ENCODE assay signal across 15 cellular contexts in genomic region chr1:232574867-232575523, GRCh38. TPM values are rescaled to one million over a fixed set of nuclear protein-coding genes. Genes with fewer than 3 reads are reported as not detected.
DNase-seq lines count a peak whose midpoint lies in the region; ATAC-seq, FAIRE-seq and TF ChIP-seq lines count a peak whose summit lies in the region.
"Had no signal": no experiment of that assay in that cellular context is flagged by ENCODE, and none has a peak within 500 bp of the region (broad histone marks: within the 10 kb centered on the region; RNA-seq: fewer than 3 reads in every experiment).

No MANE protein-coding gene starts in this region.

- H3K4me1 ChIP-seq in DND-41 (ENCODE audit: insufficient read depth, low read length) (peaks cover 54% of the 10 kb centered on the region), neural progenitor cell (peaks cover 49% of the 10 kb centered on the region), adrenal gland (replicated peaks in 1 of 2) (peaks cover 10 to 35% of the 10 kb centered on the region in 2 donors), spleen (peaks cover 6 to 59% (median 29%) of the 10 kb centered on the region in 6 donors)

- no peak for ATAC-seq in DND-41 (ENCODE audit: insufficient read depth, low read depth)
- ATAC-seq: HCT116 had no signal

- H3K27ac Mint-ChIP-seq in neural progenitor cell = peak overlapping the region; percentile 38

- TF ChIP-seq POLR2A in adrenal gland (IDR thresholded peaks at IDR 0.05) = no peak
- TF ChIP-seq POLR2A in H54 (IDR thresholded peaks at IDR 0.05; ENCODE audit: low read depth, low read length) = no peak
- no peak for TF ChIP-seq POLR2A in spleen (IDR thresholded peaks at IDR 0.05)

- H2AFZ ChIP-seq in DND-41 (ENCODE audit: low read depth, low read length) = no peak overlapping the region
- no peak overlapping the region for H2AFZ ChIP-seq in neural progenitor cell (replicated peaks)

- H3K27me3 ChIP-seq in DND-41 (ENCODE audit: insufficient read depth, low read length, poor library complexity) = no peaks in the 10 kb centered on the region
- H3K27me3 ChIP-seq in neural progenitor cell = no peaks in the 10 kb centered on the region
- no peaks in the 10 kb centered on the region for H3K27me3 ChIP-seq in adrenal gland
- no peaks in the 10 kb centered on the region for H3K27me3 ChIP-seq in spleen (replicated peaks in 1 of 7)

- TF ChIP-seq CTCF in DND-41 (IDR thresholded peaks at IDR 0.05; ENCODE audit: borderline replicate concordance, extremely low read depth, low read length, poor library complexity, severe bottlenecking) = no peak
- no peak for TF ChIP-seq CTCF in neural progenitor cell (IDR thresholded peaks at IDR 0.05)
- TF ChIP-seq CTCF in adrenal gland (IDR thresholded peaks at IDR 0.05) = no peak
- no peak for TF ChIP-seq CTCF in spleen (IDR thresholded peaks at IDR 0.05 in 8 of 11, conservative IDR thresholded peaks at IDR 0.05 in 3 of 11)

- H3K27ac ChIP-seq in DND-41 (ENCODE audit: low read length) (peak overlapping the region; percentile 11; the same call in 1 of the 2 replicates), neural progenitor cell (no peak overlapping the region), adrenal gland (no peak overlapping the region), spleen (peak overlapping the region in 4 of 8 donors; percentile 22 to 57 (median 40))
- H3K27ac ChIP-seq: C4-2B had no signal

- H3K4me1 Mint-ChIP-seq in neural progenitor cell = peaks cover 56% of the 10 kb centered on the region

- no peak for FAIRE-seq in H54 (lab: Jason Lieb, UNC)

- H3K36me3 Mint-ChIP-seq in neural progenitor cell = peaks cover 42% of the 10 kb centered on the region

- 53 to 64% (median 55%) methylated on average over 11 of the region's 11 CpGs for WGBS in adrenal gland, 4 donors
- WGBS in spleen, 5 donors = 66 to 84% (median 77%) methylated on average over 11 of the region's 11 CpGs

- no peak overlapping the region for H3K4me3 Mint-ChIP-seq in neural progenitor cell

- intact Hi-C loops in adrenal gland (cut with DNase I) = no loop called here
- intact Hi-C loops in spleen (cut with DNase I; ENCODE audit: low total_unique reads) = no loop called here

- H3K9ac ChIP-seq in DND-41 (ENCODE audit: low read depth, low read length) (no peak overlapping the region), neural progenitor cell (no peak overlapping the region)

- peaks cover 14% of the 10 kb centered on the region for H3K79me2 ChIP-seq in DND-41 (ENCODE audit: insufficient read depth, low read length)
- H3K79me2 ChIP-seq in neural progenitor cell (ENCODE audit: low read depth) = peaks cover 20% of the 10 kb centered on the region

- no peaks in the 10 kb centered on the region for H3K9me3 ChIP-seq in DND-41 (ENCODE audit: insufficient read depth, low read length, severe bottlenecking)
- no peaks in the 10 kb centered on the region for H3K9me3 ChIP-seq in neural progenitor cell (ENCODE audit: low read depth)
- no peaks in the 10 kb centered on the region for H3K9me3 ChIP-seq in adrenal gland (replicated peaks in 1 of 3)
- H3K9me3 ChIP-seq in spleen = no peaks in the 10 kb centered on the region

- no peaks in the 10 kb centered on the region for H3K36me3 ChIP-seq in DND-41 (ENCODE audit: insufficient read depth, low read length)
- H3K36me3 ChIP-seq in neural progenitor cell = no peaks in the 10 kb centered on the region
- H3K36me3 ChIP-seq in adrenal gland (replicated peaks in 1 of 2) = no peaks in the 10 kb centered on the region
- H3K36me3 ChIP-seq in spleen = no peaks in the 10 kb centered on the region

- no peaks in the 10 kb centered on the region for H3K9me3 Mint-ChIP-seq in neural progenitor cell

- H3K27me3 Mint-ChIP-seq in neural progenitor cell (ENCODE audit: insufficient read depth, low read depth) = no peaks in the 10 kb centered on the region

- peaks cover 44% of the 10 kb centered on the region for H3F3A ChIP-seq in neural progenitor cell (ENCODE audit: low read depth)

- H3K4me3 ChIP-seq in DND-41 (ENCODE audit: low read depth in 1 of 2, low read length in 2 of 2) (no peak overlapping the region), neural progenitor cell (no peak overlapping the region), adrenal gland (peak overlapping the region in 1 of 4 donors; percentile 31), spleen (peak overlapping the region in 1 of 8 donors; percentile 27)

- no peak for DNase-seq in DND-41
- DNase-seq in RPMI8226 = peak; percentile 71
- DNase-seq in fibroblast of gingiva (ENCODE audit: low read depth) = peak; percentile 32
- DNase-seq in neural progenitor cell (ENCODE audit: low spot score) = no peak
- no peak for DNase-seq in adrenal gland
- DNase-seq in H54 (ENCODE audit: insufficient read length, low spot score) = no peak
- DNase-seq in spleen = no peak
- no peak for DNase-seq in stimulated activated CD4-positive, alpha-beta T cell treated with anti-CD3 and anti-CD28 coated beads, Interleukin-12 subunit alpha, Interleukin-12 subunit beta, amount 100 ng/mL, for 4 hours
- DNase-seq: activated CD4-positive, alpha-beta T cell treated with anti-CD3 and anti-CD28 coated beads for 48 hours; activated naive CD4-positive, alpha-beta T cell treated with anti-CD3 and anti-CD28 coated beads, Interleukin-2, amount 50 U/mL, for 16 hours; hypothalamus; KG1; NCI-H524 had no signal

- H4K20me1 ChIP-seq in DND-41 (ENCODE audit: insufficient read depth, low read length) (no peaks in the 10 kb centered on the region), neural progenitor cell (ENCODE audit: low read depth) (no peaks in the 10 kb centered on the region)

- no peak overlapping the region for H3K4me2 ChIP-seq in DND-41 (ENCODE audit: insufficient read depth, low read length)
- no peak overlapping the region for H3K4me2 ChIP-seq in neural progenitor cell

RNA-seq across cellular contexts. Expression of gene SIPA1L2, which starts 54.9 kb away (rescaled TPM):
- total RNA-seq in neural progenitor cell (ENCODE audit: low replicate concordance) (19.5 and 24.8 TPM in 2 replicates), adrenal gland (10 to 100 TPM in 5 of 8 donors, 1 to 10 TPM in 3; 8.3 to 15.9 (median 10.8) TPM), spleen (10 to 100 TPM; 18.4 to 67.7 (median 34.6) TPM)
- polyA plus RNA-seq in adrenal gland (10 to 100 TPM in 1 of 3 donors, 1 to 10 TPM in 2; 5.5 to 11.6 (median 6.2) TPM), spleen (1 to 10 TPM; 1.1 to 5.3 (median 2.3) TPM)

Comparison
In these comparisons a context has a peak if more than half of its experiments do, and no peak if none do; other contexts are left out.
1. DNase-seq: peak in RPMI8226 (single experiment) and fibroblast of gingiva (single experiment); none in DND-41 (single experiment), neural progenitor cell (single experiment), adrenal gland (0 of 7), H54 (single experiment), spleen (single experiment) and stimulated activated CD4-positive, alpha-beta T cell treated with anti-CD3 and anti-CD28 coated beads, Interleukin-12 subunit alpha, Interleukin-12 subunit beta, amount 100 ng/mL, for 4 hours (single experiment).